ENCODE assay signal across 15 cellular contexts in the genomic region with DNA sequence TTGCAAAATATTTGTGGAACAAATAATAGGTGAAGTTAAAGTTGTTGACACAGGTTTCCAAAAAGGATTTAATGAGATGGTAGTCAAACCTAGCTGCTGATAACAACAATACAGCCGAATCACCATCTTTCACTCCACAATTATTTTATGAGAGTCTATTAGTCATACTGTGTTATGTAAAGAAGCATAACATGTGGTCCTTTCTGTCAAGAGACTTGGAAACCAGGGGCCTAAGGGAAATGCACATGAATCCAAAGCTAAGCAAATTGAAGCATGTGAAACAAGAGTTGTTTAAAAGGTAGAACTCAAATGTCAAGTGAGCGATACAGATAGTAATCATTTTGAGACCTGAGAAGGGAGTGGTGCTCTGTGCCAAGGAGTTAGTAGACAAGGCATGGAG. TPM values are rescaled to one million over a fixed set of nuclear protein-coding genes. Genes with fewer than 3 reads are reported as not detected.
A peak's percentile ranks its signal among the peaks of the same experiment; 100 is the strongest.
DNase-seq lines count a peak whose midpoint lies in the region; ATAC-seq lines count a peak whose summit lies in the region.
"Had no signal": no experiment of that assay in that cellular context is flagged by ENCODE, and none has a peak within 500 bp of the region (broad histone marks: within the 10 kb centered on the region; RNA-seq: fewer than 3 reads in every experiment).

No MANE protein-coding gene starts in this region.

- H3K27me3 Mint-ChIP-seq in activated CD4-positive, alpha-beta T cell treated with anti-CD3 and anti-CD28 coated beads, Interleukin-2, amount 10 ng/mL, durations not matched to agents 7 days and 5 days = no peaks in the 10 kb centered on the region
- H3K27me3 Mint-ChIP-seq in activated T-helper 17 cell treated with anti-CD3 and anti-CD28 coated beads, Interleukin-2, amount 50 U/mL, for 72 hours = no peaks in the 10 kb centered on the region
- no peaks in the 10 kb centered on the region for H3K27me3 Mint-ChIP-seq in naive thymus-derived CD8-positive, alpha-beta T cell

- H3K27ac Mint-ChIP-seq in activated CD4-positive, alpha-beta T cell treated with anti-CD3 and anti-CD28 coated beads, Interleukin-2, amount 10 ng/mL, durations not matched to agents 7 days and 5 days = peak overlapping the region; percentile 91
- peak overlapping the region; percentile 97 for H3K27ac Mint-ChIP-seq in activated T-helper 17 cell treated with anti-CD3 and anti-CD28 coated beads, Interleukin-2, amount 50 U/mL, for 72 hours
- H3K27ac Mint-ChIP-seq in naive thymus-derived CD8-positive, alpha-beta T cell = peak overlapping the region; percentile 94 to 99 (median 98)

- peak; percentile 29 for ATAC-seq in activated T-helper 17 cell treated with anti-CD3 and anti-CD28 coated beads, Interleukin-2, amount 50 U/mL, for 72 hours (replicated peaks)
- no peak for ATAC-seq in naive thymus-derived CD8-positive, alpha-beta T cell
- no peak for ATAC-seq in Right ventricle myocardium superior (ENCODE audit: poor library complexity)

- DNase-seq in activated CD4-positive, alpha-beta T cell treated with anti-CD3 and anti-CD28 coated beads, Interleukin-2, amount 10 ng/mL, durations not matched to agents 7 days and 5 days = no peak
- no peak for DNase-seq in activated CD4-positive, alpha-beta T cell treated with anti-CD3 and anti-CD28 coated beads, Interleukin-2, amount 50 U/mL, for 48 hours
- DNase-seq in HT1080 (ENCODE audit: low read depth) (peak; percentile 34), amygdala (lab: John Stamatoyannopoulos, UW) (no peak), NOMO-1 (lab: John Stamatoyannopoulos, UW; ENCODE audit: unreplicated experiment in 2 of 2) (no peak), Right ventricle myocardium superior (no peak)
- DNase-seq in naive thymus-derived CD8-positive, alpha-beta T cell = no peak
- DNase-seq: colonic mucosa; DMS79; NCI-H187; retina; stimulated activated CD4-positive, alpha-beta T cell treated with anti-CD3 and anti-CD28 coated beads, Interleukin-4, amount 100 ng/mL, for 24 hours; stimulated activated naive CD4-positive, alpha-beta T cell had no signal

- peaks cover 78% of the 10 kb centered on the region for H3K36me3 Mint-ChIP-seq in activated CD4-positive, alpha-beta T cell treated with anti-CD3 and anti-CD28 coated beads, Interleukin-2, amount 10 ng/mL, durations not matched to agents 7 days and 5 days (ENCODE audit: low read depth)
- peaks cover 100% of the 10 kb centered on the region for H3K36me3 Mint-ChIP-seq in activated T-helper 17 cell treated with anti-CD3 and anti-CD28 coated beads, Interleukin-2, amount 50 U/mL, for 72 hours (ENCODE audit: low read depth)
- H3K36me3 Mint-ChIP-seq in naive thymus-derived CD8-positive, alpha-beta T cell = peaks cover 13 to 25% (median 25%) of the 10 kb centered on the region in 3 donors

- H3K4me1 Mint-ChIP-seq in activated CD4-positive, alpha-beta T cell treated with anti-CD3 and anti-CD28 coated beads, Interleukin-2, amount 10 ng/mL, durations not matched to agents 7 days and 5 days = peaks cover 91% of the 10 kb centered on the region
- H3K4me1 Mint-ChIP-seq in activated T-helper 17 cell treated with anti-CD3 and anti-CD28 coated beads, Interleukin-2, amount 50 U/mL, for 72 hours = peaks cover 61% of the 10 kb centered on the region
- H3K4me1 Mint-ChIP-seq in naive thymus-derived CD8-positive, alpha-beta T cell = peaks cover 40 to 89% (median 76%) of the 10 kb centered on the region in 4 donors

- POLR2A ChIA-PET in activated CD4-positive, alpha-beta T cell treated with anti-CD3 and anti-CD28 coated beads, Interleukin-2, amount 10 ng/mL, durations not matched to agents 7 days and 5 days (lab: Charles Lee) = interaction anchor here (1.0 kb wide), 1 partner anchor 15 kb away, joined by 3 read pairs; no protein-coding TSS in a partner anchor
- POLR2A ChIA-PET in naive thymus-derived CD8-positive, alpha-beta T cell (lab: Charles Lee) = interaction anchor here (2.5 to 10.1 kb wide), 4 partner anchors 9 to 27 kb away, joined by 10 to 194 read pairs (median 105); a partner anchor contains a TSS

- CTCF ChIA-PET in activated CD4-positive, alpha-beta T cell treated with anti-CD3 and anti-CD28 coated beads, Interleukin-2, amount 10 ng/mL, durations not matched to agents 7 days and 5 days (lab: Charles Lee) = interaction anchor here (0.8 to 5.8 kb wide), 5 partner anchors 9 to 152 kb away, joined by 3 to 51 read pairs (median 3); a partner anchor contains a TSS

- intact Hi-C loops in Right ventricle myocardium superior (cut with DNase I) = no loop called here

- peaks cover 10% of the 10 kb centered on the region for H3K9me3 Mint-ChIP-seq in activated CD4-positive, alpha-beta T cell treated with anti-CD3 and anti-CD28 coated beads, Interleukin-2, amount 10 ng/mL, durations not matched to agents 7 days and 5 days
- peaks cover 5% of the 10 kb centered on the region for H3K9me3 Mint-ChIP-seq in activated T-helper 17 cell treated with anti-CD3 and anti-CD28 coated beads, Interleukin-2, amount 50 U/mL, for 72 hours
- H3K9me3 Mint-ChIP-seq in naive thymus-derived CD8-positive, alpha-beta T cell = peaks cover 0 to 9% (median 0%) of the 10 kb centered on the region in 9 donors

- H3K4me3 Mint-ChIP-seq in activated CD4-positive, alpha-beta T cell treated with anti-CD3 and anti-CD28 coated beads, Interleukin-2, amount 10 ng/mL, durations not matched to agents 7 days and 5 days = no peak overlapping the region
- peak overlapping the region; percentile 97 for H3K4me3 Mint-ChIP-seq in activated T-helper 17 cell treated with anti-CD3 and anti-CD28 coated beads, Interleukin-2, amount 50 U/mL, for 72 hours
- peak overlapping the region in 8 of 10 donors; percentile 46 to 82 (median 68) for H3K4me3 Mint-ChIP-seq in naive thymus-derived CD8-positive, alpha-beta T cell

RNA-seq across cellular contexts. Expression of a gene that starts 16.0 kb away (rescaled TPM):
- total RNA-seq in activated CD4-positive, alpha-beta T cell treated with anti-CD3 and anti-CD28 coated beads, Interleukin-2, amount 10 ng/mL, durations not matched to agents 7 days and 5 days = 100 to 1,000 TPM; 151 to 163 TPM
- total RNA-seq in HT1080 (2014; rRNA removed; shearing (Covaris generic)) = 0.03 TPM in 1 of 2 replicates, not detected in the other
- 0.06 and 0.26 TPM in 2 replicates for polyA plus RNA-seq in HT1080 (2015; cell fraction: cytosol; rRNA removed)
- 0.06 TPM in 1 of 2 replicates, not detected in the other for polyA plus RNA-seq in HT1080 (2015; cell fraction: nucleus; rRNA removed)
- total RNA-seq in activated T-helper 17 cell treated with anti-CD3 and anti-CD28 coated beads, Interleukin-2, amount 50 U/mL, for 72 hours = 100 to 1,000 TPM; 242 to 382 TPM
- total RNA-seq in naive thymus-derived CD8-positive, alpha-beta T cell = 100 to 1,000 TPM; 128 to 133 TPM
- polyA plus RNA-seq in naive thymus-derived CD8-positive, alpha-beta T cell = 10 to 100 TPM; 15.8 to 32.0 (median 29.3) TPM
- total RNA-seq in Right ventricle myocardium superior = 0.75 TPM
- total RNA-seq: HepG2 had no signal
- polyA plus RNA-seq: HepG2 had no signal

Comparison
In these comparisons a context has a peak if more than half of its experiments do, and no peak if none do; other contexts are left out.
1. RNA of a gene that starts 16.0 kb away (total RNA-seq): 242 to 382 TPM in activated T-helper 17 cell treated with anti-CD3 and anti-CD28 coated beads, Interleukin-2, amount 50 U/mL, for 72 hours, 151 to 163 TPM in activated CD4-positive, alpha-beta T cell treated with anti-CD3 and anti-CD28 coated beads, Interleukin-2, amount 10 ng/mL, durations not matched to agents 7 days and 5 days and 128 to 133 TPM in naive thymus-derived CD8-positive, alpha-beta T cell; 0.75 TPM in Right ventricle myocardium superior (single experiment) and 0.03 TPM in HT1080; every median in the first group is over 10 times any median in the second.
2. Peak in every context shown above with its lines, with median percentiles within 50 percentile points of each other: H3K27ac Mint-ChIP-seq.